Comparison of ENCODE assay signal across 8 cellular contexts in genomic region chr22:44550666-44551491, GRCh38. TPM values are rescaled to one million over a fixed set of nuclear protein-coding genes. Genes with fewer than 3 reads are reported as not detected.
DNase-seq lines count a peak whose midpoint lies in the region; ATAC-seq lines count a peak whose summit lies in the region.

No MANE protein-coding gene starts in this region.

- no peaks in the 10 kb centered on the region for H3K36me3 Mint-ChIP-seq in central memory CD8-positive, alpha-beta T cell (ENCODE audit: insufficient read depth)

- peak overlapping the region; percentile 59 for H3K27ac ChIP-seq in muscle layer of colon (ENCODE audit: low read depth, low read length)

- H3K4me3 ChIP-seq in muscle layer of colon (ENCODE audit: low read depth in 1 of 2, low read length in 2 of 2): peak overlapping the region; percentile 52

- peak; percentile 87 for DNase-seq in Daoy (ENCODE audit: low read depth)
- DNase-seq in NCI-H2029 treated with DMSO at 0.1 percent for 48 hours (lab: John Stamatoyannopoulos, UW): peak; percentile 47
- DNase-seq in central memory CD8-positive, alpha-beta T cell (ENCODE audit: low spot score in 2 of 2): no peak
- DNase-seq in NCI-H2081 (lab: John Stamatoyannopoulos, UW): no peak
- no peak for DNase-seq in COLO668 (lab: John Stamatoyannopoulos, UW; ENCODE audit: unreplicated experiment)

- no peaks in the 10 kb centered on the region for H3K9me3 Mint-ChIP-seq in central memory CD8-positive, alpha-beta T cell

- H3K4me1 ChIP-seq in muscle layer of colon (ENCODE audit: insufficient read depth, low read length): no peaks in the 10 kb centered on the region

- peaks cover 38% of the 10 kb centered on the region for H3K27me3 Mint-ChIP-seq in central memory CD8-positive, alpha-beta T cell

- H3K4me3 Mint-ChIP-seq in central memory CD8-positive, alpha-beta T cell: peak overlapping the region; percentile 21

- peak overlapping the region; percentile 63 for H3K27ac Mint-ChIP-seq in central memory CD8-positive, alpha-beta T cell (ENCODE audit: low read depth)

- H3K36me3 ChIP-seq in muscle layer of colon (ENCODE audit: insufficient read depth, low read length): no peaks in the 10 kb centered on the region

- H3K27me3 ChIP-seq in muscle layer of colon (ENCODE audit: control insufficient read depth in 1 of 2, insufficient read depth in 2 of 2, low read length in 2 of 2): no peaks in the 10 kb centered on the region

- H3K9ac ChIP-seq in muscle layer of colon (ENCODE audit: low read length): no peak overlapping the region

- peak; percentile 62 for ATAC-seq in central memory CD8-positive, alpha-beta T cell (replicated peaks; ENCODE audit: extremely low read depth, poor library complexity, severe bottlenecking)
- ATAC-seq in GM18858 (IDR thresholded peaks at IDR 0.05; ENCODE audit: unreplicated experiment) (no peak), GM18520 (IDR thresholded peaks at IDR 0.05; ENCODE audit: unreplicated experiment) (no peak)

- peaks cover 10% of the 10 kb centered on the region for H3K4me1 Mint-ChIP-seq in central memory CD8-positive, alpha-beta T cell

- H3K9me3 ChIP-seq in muscle layer of colon (ENCODE audit: low read length): no peaks in the 10 kb centered on the region

RNA-seq across cellular contexts. Expression of gene RTL6, which starts 52.8 kb away (rescaled TPM):
- 23.6 and 30.8 TPM in 2 replicates for total RNA-seq in Daoy (2014; rRNA removed; shearing (Covaris generic))

Comparison
In these comparisons a context has a peak if more than half of its experiments do, and no peak if none do; other contexts are left out.
1. DNase-seq: peak in Daoy (single experiment) and NCI-H2029 treated with DMSO at 0.1 percent for 48 hours (single experiment); none in central memory CD8-positive, alpha-beta T cell (0 of 2), NCI-H2081 (0 of 2) and COLO668 (single experiment).